8 cellular contexts compared by ENCODE assay signal in genomic region chr16:67719778-67720144, GRCh38. TPM values are rescaled to one million over a fixed set of nuclear protein-coding genes. Genes with fewer than 3 reads are reported as not detected.
A peak's percentile ranks its signal among the peaks of the same experiment; 100 is the strongest.
DNase-seq lines count a peak whose midpoint lies in the region; ATAC-seq and TF ChIP-seq lines count a peak whose summit lies in the region.

No MANE protein-coding gene starts in this region.

- H3K27ac ChIP-seq in DOHH2 (ENCODE audit: low read depth, low read length) (peak overlapping the region; percentile 53), neuronal stem cell (replicated peaks; ENCODE audit: low read length) (no peak overlapping the region)

- H3K23ac ChIP-seq in neuronal stem cell (ENCODE audit: low read depth, low read length, poor library complexity), result no peak overlapping the region

- H3K14ac ChIP-seq in neuronal stem cell (ENCODE audit: low read length), result no peak overlapping the region

- H2BK12ac ChIP-seq in neuronal stem cell (ENCODE audit: low read length), result no peak overlapping the region

- no peaks in the 10 kb centered on the region for H3K9me3 Mint-ChIP-seq in activated naive CD8-positive, alpha-beta T cell treated with anti-CD3 and anti-CD28 coated beads, Interleukin-2, amount 50 U/mL, for 24 hours

- H3K4me3 ChIP-seq in DOHH2 (ENCODE audit: low read length) (peak overlapping the region; percentile 85), neuronal stem cell (ENCODE audit: low read length in 2 of 2) (peak overlapping the region; percentile 82 to 88)

- H2BK15ac ChIP-seq in neuronal stem cell (ENCODE audit: low read length), result no peak overlapping the region

- no peak overlapping the region for H3K18ac ChIP-seq in neuronal stem cell (ENCODE audit: low read length)

- H2BK120ac ChIP-seq in neuronal stem cell (ENCODE audit: low read depth, low read length), result no peak overlapping the region

- peak overlapping the region; percentile 94 for H3K4me3 Mint-ChIP-seq in activated naive CD8-positive, alpha-beta T cell treated with anti-CD3 and anti-CD28 coated beads, Interleukin-2, amount 50 U/mL, for 24 hours

- H3K4me1 Mint-ChIP-seq in activated naive CD8-positive, alpha-beta T cell treated with anti-CD3 and anti-CD28 coated beads, Interleukin-2, amount 50 U/mL, for 24 hours, result peaks cover 26% of the 10 kb centered on the region

- no peaks in the 10 kb centered on the region for H3K27me3 Mint-ChIP-seq in activated naive CD8-positive, alpha-beta T cell treated with anti-CD3 and anti-CD28 coated beads, Interleukin-2, amount 50 U/mL, for 24 hours

- no peak overlapping the region for H2BK5ac ChIP-seq in neuronal stem cell (ENCODE audit: low read length)

- H3K27me3 ChIP-seq in DOHH2 (ENCODE audit: control insufficient read depth, low read length) (no peaks in the 10 kb centered on the region), neuronal stem cell (ENCODE audit: control insufficient read depth in 3 of 3, insufficient read depth in 3 of 3, low read depth in 1 of 3, low read length in 3 of 3) (no peaks in the 10 kb centered on the region)

- H3K36me3 ChIP-seq in DOHH2 (ENCODE audit: control insufficient read depth, low read length), result 0 out of 2 replicates have a peak, but pooled peaks cover 3% of the 10 kb centered on the region
- peaks cover 5 to 34% of the 10 kb centered on the region in 2 donors for H3K36me3 ChIP-seq in neuronal stem cell (replicated peaks in 1 of 2; ENCODE audit: control insufficient read depth in 2 of 2, insufficient read depth in 2 of 2, low read length in 2 of 2)

- H4K91ac ChIP-seq in neuronal stem cell (ENCODE audit: low read depth, low read length, poor library complexity), result no peak overlapping the region

- no peaks in the 10 kb centered on the region for H3F3A ChIP-seq in DOHH2 (ENCODE audit: control insufficient read depth, insufficient read depth)

- no peaks in the 10 kb centered on the region for H4K20me1 ChIP-seq in DOHH2 (ENCODE audit: control insufficient read depth, insufficient read depth, low read depth, low read length)

- ATAC-seq in activated naive CD8-positive, alpha-beta T cell treated with anti-CD3 and anti-CD28 coated beads, Interleukin-2, amount 50 U/mL, for 24 hours, result peak; percentile 37
- peak; percentile 56 for ATAC-seq in Right ventricle myocardium inferior

- peak overlapping the region; percentile 44 for H3K9ac ChIP-seq in neuronal stem cell (ENCODE audit: low read depth, low read length, poor library complexity)

- intact Hi-C loops in Right ventricle myocardium inferior (cut with DNase I), result loop anchor here (2.0 to 5.0 kb wide), 2 partner anchors 47 to 87 kb away; partner anchors contain the start of genes RANBP10 and TSNAXIP1

- no peaks in the 10 kb centered on the region for H3K79me1 ChIP-seq in neuronal stem cell (ENCODE audit: low read depth, low read length)

- no peaks in the 10 kb centered on the region for H3K9me2 ChIP-seq in DOHH2 (replicated peaks; ENCODE audit: control insufficient read depth, low read length)

- DNase-seq in H4 (ENCODE audit: low spot score) (peak; percentile 30), NCI-H82 treated with DMSO at 0.1 percent for 48 hours (lab: John Stamatoyannopoulos, UW; ENCODE audit: unreplicated experiment) (peak; percentile 5), Right ventricle myocardium inferior (ENCODE audit: missing footprints) (no peak), neuronal stem cell (ENCODE audit: low spot score) (peak; percentile 27), NCI-H187 (lab: John Stamatoyannopoulos, UW) (no peak), DMS153 (lab: John Stamatoyannopoulos, UW) (no peak)
- peak; percentile 20 for DNase-seq in activated naive CD8-positive, alpha-beta T cell treated with anti-CD3 and anti-CD28 coated beads, Interleukin-2, amount 50 U/mL, for 24 hours

- no peak for TF ChIP-seq CTCF in DOHH2 (IDR thresholded peaks at IDR 0.05; ENCODE audit: low read depth, low read length, poor library complexity, severe bottlenecking)

- peaks cover 36% of the 10 kb centered on the region for H3K79me2 ChIP-seq in DOHH2 (ENCODE audit: control insufficient read depth, low read length)

- H2AFZ ChIP-seq in neuronal stem cell (ENCODE audit: low read length), result peak overlapping the region; percentile 94

- no CpG with 5 or more reads among the region's 5 CpGs for WGBS in neuronal stem cell (ENCODE audit: extremely low coverage in 2 of 2, insufficient read length in 2 of 2, insufficient replicate concordance in 1 of 2), 2 donors

- no peak overlapping the region for H3K4ac ChIP-seq in neuronal stem cell (ENCODE audit: low read length)

- H4K8ac ChIP-seq in neuronal stem cell (ENCODE audit: low read depth, low read length), result no peak overlapping the region

- H2AK5ac ChIP-seq in neuronal stem cell (ENCODE audit: low read depth, low read length), result no peak overlapping the region

- peaks cover 9% of the 10 kb centered on the region for H3K36me3 Mint-ChIP-seq in activated naive CD8-positive, alpha-beta T cell treated with anti-CD3 and anti-CD28 coated beads, Interleukin-2, amount 50 U/mL, for 24 hours (ENCODE audit: low read depth)

- peaks cover 30% of the 10 kb centered on the region for H3K4me1 ChIP-seq in DOHH2 (ENCODE audit: control insufficient read depth, low read length)
- peaks cover 6 to 7% of the 10 kb centered on the region in 2 donors for H3K4me1 ChIP-seq in neuronal stem cell (ENCODE audit: control insufficient read depth in 2 of 2, insufficient read depth in 1 of 2, low read depth in 1 of 2, low read length in 2 of 2)

- H3K9me3 ChIP-seq in DOHH2 (ENCODE audit: control insufficient read depth, insufficient read depth, low read length) (no peaks in the 10 kb centered on the region), neuronal stem cell (replicated peaks in 1 of 2; ENCODE audit: control insufficient read depth in 2 of 2, insufficient read depth in 1 of 2, low read depth in 1 of 2, low read length in 2 of 2) (no peaks in the 10 kb centered on the region)

- H3K27ac Mint-ChIP-seq in activated naive CD8-positive, alpha-beta T cell treated with anti-CD3 and anti-CD28 coated beads, Interleukin-2, amount 50 U/mL, for 24 hours, result peak overlapping the region; percentile 94

- H3K4me2 ChIP-seq in DOHH2 (ENCODE audit: low read length) (peak overlapping the region; percentile 87), neuronal stem cell (ENCODE audit: insufficient read depth, low read length, poor library complexity, severe bottlenecking) (peak overlapping the region; percentile 80)

RNA-seq across cellular contexts. Expression of gene GFOD2, which starts 0.6 kb away (rescaled TPM):
- 10.7 and 11.5 TPM in 2 replicates for total RNA-seq in H4 (2014; rRNA removed; shearing (Covaris generic))
- total RNA-seq in Right ventricle myocardium inferior, result 9.0 TPM
- 19.6 TPM for polyA plus RNA-seq in neuronal stem cell (2013, experiment 1 of 2)
- polyA plus RNA-seq in neuronal stem cell (2013, experiment 2 of 2), result 19.2 TPM

RNA-seq across cellular contexts. Expression of gene C16orf86, which starts 53.1 kb away (rescaled TPM):
- not detected in 2 replicates for total RNA-seq in H4 (2014; rRNA removed; shearing (Covaris generic))
- 3.0 TPM for total RNA-seq in Right ventricle myocardium inferior
- polyA plus RNA-seq in neuronal stem cell (2013, experiment 1 of 2), result 2.5 TPM
- polyA plus RNA-seq in neuronal stem cell (2013, experiment 2 of 2), result 2.8 TPM

RNA-seq across cellular contexts. Expression of gene ENKD1, which starts 53.2 kb away (rescaled TPM):
- 5.6 and 6.6 TPM in 2 replicates for total RNA-seq in H4 (2014; rRNA removed; shearing (Covaris generic))
- 9.9 TPM for total RNA-seq in Right ventricle myocardium inferior
- 15.2 TPM for polyA plus RNA-seq in neuronal stem cell (2013, experiment 1 of 2)
- polyA plus RNA-seq in neuronal stem cell (2013, experiment 2 of 2), result 15.0 TPM

RNA-seq across cellular contexts. Expression of gene PARD6A, which starts 59.0 kb away (rescaled TPM):
- not detected in 2 replicates for total RNA-seq in H4 (2014; rRNA removed; shearing (Covaris generic))
- 3.7 TPM for total RNA-seq in Right ventricle myocardium inferior
- polyA plus RNA-seq in neuronal stem cell (2013, experiment 1 of 2), result 8.5 TPM
- 8.0 TPM for polyA plus RNA-seq in neuronal stem cell (2013, experiment 2 of 2)

RNA-seq across cellular contexts. Expression of gene ACD, which starts 59.7 kb away (rescaled TPM):
- 29.1 and 45.6 TPM in 2 replicates for total RNA-seq in H4 (2014; rRNA removed; shearing (Covaris generic))
- total RNA-seq in Right ventricle myocardium inferior, result 9.7 TPM
- polyA plus RNA-seq in neuronal stem cell (2013, experiment 1 of 2), result 33.1 TPM
- 32.0 TPM for polyA plus RNA-seq in neuronal stem cell (2013, experiment 2 of 2)

Comparison
In these comparisons a context has a peak if more than half of its experiments do, and no peak if none do; other contexts are left out.
1. DNase-seq: peak in H4 (single experiment), NCI-H82 treated with DMSO at 0.1 percent for 48 hours (single experiment), activated naive CD8-positive, alpha-beta T cell treated with anti-CD3 and anti-CD28 coated beads, Interleukin-2, amount 50 U/mL, for 24 hours (single experiment) and neuronal stem cell (single experiment); none in Right ventricle myocardium inferior (single experiment), NCI-H187 (0 of 2) and DMS153 (single experiment).